10 cellular contexts compared by ENCODE assay signal in genomic region chr1:162530318-162530984, GRCh38. TPM values are rescaled to one million over a fixed set of nuclear protein-coding genes. Genes with fewer than 3 reads are reported as not detected.
DNase-seq lines count a peak whose midpoint lies in the region; ATAC-seq and TF ChIP-seq lines count a peak whose summit lies in the region.
"Had no signal": no experiment of that assay in that cellular context is flagged by ENCODE, and none has a peak within 500 bp of the region (broad histone marks: within the 10 kb centered on the region; RNA-seq: fewer than 3 reads in every experiment).

No MANE protein-coding gene starts in this region.

- no peak for TF ChIP-seq CTCF in omental fat pad (IDR thresholded peaks at IDR 0.05)

- ATAC-seq in GM18909 (IDR thresholded peaks at IDR 0.05; ENCODE audit: poor library complexity, unreplicated experiment) (peak; percentile 93), HG02759 (IDR thresholded peaks at IDR 0.05; ENCODE audit: unreplicated experiment) (peak; percentile 93), left colon (peak; percentile 42), omental fat pad (ENCODE audit: low FRiP score) (no peak)
- ATAC-seq: left lobe of liver had no signal

- DNase-seq in NAMALWA (ENCODE audit: low spot score) (peak; percentile 26), left colon (peak in 1 of 2 donors; percentile 24), epidermal melanocyte (ENCODE audit: insufficient read length, low spot score) (no peak), GM03348 (ENCODE audit: low spot score) (no peak), omental fat pad (ENCODE audit: low spot score) (no peak), HPDE6-E6E7 (ENCODE audit: extremely low spot score) (no peak)
- DNase-seq: SHP77 had no signal

- intact Hi-C loops in left colon (cut with DNase I, micrococcal nuclease), result no loop called here

RNA-seq across cellular contexts. Expression of gene UAP1, which starts 31.1 kb away (rescaled TPM):
- 100 to 1,000 TPM; 117 to 132 TPM for total RNA-seq in left colon
- total RNA-seq in omental fat pad, result 100 to 1,000 TPM; 157 to 485 (median 258) TPM

RNA-seq across cellular contexts. Expression of gene UHMK1, which starts 32.8 kb away (rescaled TPM):
- 10 to 100 TPM; 51.3 to 52.0 TPM for total RNA-seq in left colon
- 10 to 100 TPM; 56.9 to 83.1 (median 71.5) TPM for total RNA-seq in omental fat pad
